Comparison of ENCODE assay signal across 10 cellular contexts in genomic region chr4:145545538-145546224, GRCh38.
DNase-seq lines count a peak whose midpoint lies in the region; ATAC-seq lines count a peak whose summit lies in the region.
"Had no signal": no experiment of that assay in that cellular context is flagged by ENCODE, and none has a peak within 500 bp of the region (broad histone marks: within the 10 kb centered on the region; RNA-seq: fewer than 3 reads in every experiment).

No MANE protein-coding gene starts in this region.

- no peak overlapping the region for H4K8ac ChIP-seq in trophoblast cell (ENCODE audit: low read depth, low read length)

- no peak overlapping the region for H4K12ac ChIP-seq in trophoblast cell (ENCODE audit: low read depth, low read length)

- DNase-seq in EH (ENCODE audit: low read depth) (peak; percentile 73), M059J (ENCODE audit: low read depth) (peak; percentile 73), trophoblast cell (peak; percentile 75 to 90), aorta (no peak), NCI-H1436 (lab: John Stamatoyannopoulos, UW) (no peak)
- DNase-seq: NCI-H187 treated with DMSO at 0.1 percent for 48 hours had no signal

- H3K4ac ChIP-seq in trophoblast cell (ENCODE audit: low read depth, low read length) = no peak overlapping the region

- no peaks in the 10 kb centered on the region for H3K79me1 ChIP-seq in trophoblast cell (ENCODE audit: low read length)

- intact Hi-C loops in aorta (cut with DNase I) = no loop called here

- no peak overlapping the region for H3K4me3 ChIP-seq in trophoblast cell (ENCODE audit: low read depth, low read length)
- no peak overlapping the region for H3K4me3 ChIP-seq in aorta (ENCODE audit: low read length in 2 of 2)
- H3K4me3 ChIP-seq: thoracic aorta had no signal

- H2AFZ ChIP-seq in trophoblast cell (ENCODE audit: insufficient read depth, low read length, poor library complexity) = no peak overlapping the region

- no peak overlapping the region for H3K14ac ChIP-seq in trophoblast cell (ENCODE audit: low read length)

- H3K9ac ChIP-seq in trophoblast cell (ENCODE audit: low read length) = no peak overlapping the region

- no peak overlapping the region for H3K23ac ChIP-seq in trophoblast cell (ENCODE audit: low read length)

- no peak overlapping the region for H3K27ac ChIP-seq in trophoblast cell (ENCODE audit: low read depth, low read length)
- H3K27ac ChIP-seq in aorta (ENCODE audit: low read depth in 1 of 2, low read length in 2 of 2) = no peak overlapping the region
- H3K27ac ChIP-seq: thoracic aorta had no signal

- no peak overlapping the region for H2BK12ac ChIP-seq in trophoblast cell (ENCODE audit: low read length)

- no peak overlapping the region for H2BK120ac ChIP-seq in trophoblast cell (ENCODE audit: insufficient read depth, low read length, poor library complexity)

- no peaks in the 10 kb centered on the region for H3K79me2 ChIP-seq in trophoblast cell (ENCODE audit: control insufficient read depth, insufficient read depth, low read length, poor library complexity)

- H3K27me3 ChIP-seq in trophoblast cell (ENCODE audit: insufficient read depth, low read length) = no peaks in the 10 kb centered on the region
- H3K27me3 ChIP-seq in aorta (ENCODE audit: control insufficient read depth in 1 of 2, insufficient read depth in 2 of 2, low read length in 1 of 2) = no peaks in the 10 kb centered on the region

- H2BK5ac ChIP-seq in trophoblast cell (ENCODE audit: low read depth, low read length, poor library complexity) = no peak overlapping the region

- peak; percentile 97 for ATAC-seq in esophagus mucosa
- ATAC-seq in aorta (ENCODE audit: low FRiP score) = no peak
- ATAC-seq in GM21528 (IDR thresholded peaks at IDR 0.05; ENCODE audit: low FRiP score, unreplicated experiment) = no peak
- ATAC-seq in HG03196 (IDR thresholded peaks at IDR 0.05; ENCODE audit: unreplicated experiment) = no peak

- H2AK5ac ChIP-seq in trophoblast cell (ENCODE audit: low read length) = no peak overlapping the region

- H3K36me3 ChIP-seq in trophoblast cell (ENCODE audit: control insufficient read depth in 1 of 2, insufficient read depth in 2 of 2, low read length in 2 of 2) (peaks cover 0 to 4% of the 10 kb centered on the region in 2 experiments), aorta (ENCODE audit: control insufficient read depth in 1 of 2, insufficient read depth in 2 of 2, low read length in 1 of 2) (peaks cover 0 to 6% of the 10 kb centered on the region in 2 donors)

- H4K91ac ChIP-seq in trophoblast cell (ENCODE audit: low read depth, low read length) = no peak overlapping the region

- H3K18ac ChIP-seq in trophoblast cell (ENCODE audit: low read length) = no peak overlapping the region

- H3K9me3 ChIP-seq in trophoblast cell (ENCODE audit: insufficient read depth, low read depth, low read length) (no peaks in the 10 kb centered on the region), aorta (ENCODE audit: control insufficient read depth, low read length) (no peaks in the 10 kb centered on the region)
- H3K9me3 ChIP-seq: thoracic aorta had no signal

- H3K4me2 ChIP-seq in trophoblast cell (ENCODE audit: low read length) = no peak overlapping the region

- H3K4me1 ChIP-seq in trophoblast cell (ENCODE audit: control insufficient read depth in 1 of 2, insufficient read depth in 2 of 2, low read length in 2 of 2) (no peaks in the 10 kb centered on the region), aorta (ENCODE audit: control insufficient read depth in 1 of 2, insufficient read depth in 2 of 2, low read length in 2 of 2) (peaks cover 2 to 5% of the 10 kb centered on the region in 2 donors)

Comparison
In these comparisons a context has a peak if more than half of its experiments do, and no peak if none do; other contexts are left out.
1. DNase-seq: peak in EH (single experiment), M059J (single experiment) and trophoblast cell (2 of 2); none in aorta (0 of 2) and NCI-H1436 (single experiment).